36 cellular contexts compared by ENCODE assay signal in the genomic region with DNA sequence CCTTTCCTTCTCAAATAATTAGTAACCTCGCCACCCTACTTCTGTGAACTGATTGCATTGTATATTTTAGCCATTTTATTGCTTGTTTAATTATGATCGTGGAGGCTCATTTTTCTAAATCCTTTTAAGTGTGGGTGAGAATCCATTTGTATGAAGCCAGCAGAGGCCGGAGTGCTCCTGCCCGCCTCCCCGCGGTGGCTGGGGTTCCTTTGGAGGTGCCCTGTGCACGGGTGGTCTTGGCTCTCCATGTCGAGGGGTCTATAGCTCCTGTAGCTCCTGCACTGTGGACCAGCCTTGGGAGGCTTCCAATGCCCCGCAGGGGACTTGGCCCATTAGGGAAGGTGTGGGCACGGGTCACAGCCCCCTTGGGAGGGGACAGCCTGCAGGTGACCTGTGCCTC. TPM values are rescaled to one million over a fixed set of nuclear protein-coding genes. Genes with fewer than 3 reads are reported as not detected.
"Had no signal": no experiment of that assay in that cellular context is flagged by ENCODE, and none has a peak within 500 bp of the region (broad histone marks: within the 10 kb centered on the region; RNA-seq: fewer than 3 reads in every experiment).

No MANE protein-coding gene starts in this region.

- H3K27me3 Mint-ChIP-seq: activated CD4-positive, alpha-beta memory T cell treated with anti-CD3 and anti-CD28 coated beads for 36 hours; activated CD4-positive, alpha-beta T cell treated with anti-CD3 and anti-CD28 coated beads for 36 hours; activated CD4-positive, alpha-beta T cell treated with anti-CD3 and anti-CD28 coated beads, Interleukin-2, amount 10 ng/mL, durations not matched to agents 24 days and 14 days; activated CD8-positive, alpha-beta memory T cell treated with anti-CD3 and anti-CD28 coated beads, Interleukin-2, amount 10 ng/mL, durations not matched to agents 7 days and 5 days; activated naive CD8-positive, alpha-beta T cell; activated T-cell treated with anti-CD3 and anti-CD28 coated beads, Interleukin-2, amount 50 U/mL, for 24 hours; activated T-helper 17 cell treated with anti-CD3 and anti-CD28 coated beads, Interleukin-2, amount 50 U/mL, for 72 hours; effector memory CD8-positive, alpha-beta T cell; T-helper 17 cell had no signal

- H3K27ac ChIP-seq: esophagus muscularis mucosa, foreskin keratinocyte, gastrocnemius medialis, heart left ventricle had no signal

- H3K9me3 Mint-ChIP-seq: activated CD4-positive, alpha-beta memory T cell treated with anti-CD3 and anti-CD28 coated beads for 36 hours; activated CD4-positive, alpha-beta T cell treated with anti-CD3 and anti-CD28 coated beads, Interleukin-2, amount 10 ng/mL, durations not matched to agents 24 days and 14 days; activated T-cell treated with anti-CD3 and anti-CD28 coated beads, Interleukin-2, amount 50 U/mL, for 24 hours; activated T-helper 17 cell treated with anti-CD3 and anti-CD28 coated beads, Interleukin-2, amount 50 U/mL, for 72 hours; effector memory CD8-positive, alpha-beta T cell; T-helper 2 cell treated with Interferon-gamma antibody and Interleukin-4, amounts not matched to agents 5 μg/mL and 100 μg/mL, for 36 hours had no signal

- H3K27me3 ChIP-seq: esophagus muscularis mucosa, foreskin keratinocyte, gastrocnemius medialis, heart left ventricle had no signal

- H3K27ac Mint-ChIP-seq: activated CD4-positive, alpha-beta memory T cell treated with anti-CD3 and anti-CD28 coated beads for 36 hours; activated CD4-positive, alpha-beta T cell treated with anti-CD3 and anti-CD28 coated beads for 36 hours; activated CD4-positive, alpha-beta T cell treated with anti-CD3 and anti-CD28 coated beads, Interleukin-2, amount 10 ng/mL, durations not matched to agents 24 days and 14 days; activated CD8-positive, alpha-beta memory T cell treated with anti-CD3 and anti-CD28 coated beads, Interleukin-2, amount 10 ng/mL, durations not matched to agents 7 days and 5 days; activated CD8-positive, alpha-beta T cell treated with anti-CD3 and anti-CD28 coated beads, Interleukin-2, amount 10 ng/mL, durations not matched to agents 7 days and 5 days; activated naive CD8-positive, alpha-beta T cell; activated T-cell treated with anti-CD3 and anti-CD28 coated beads, Interleukin-2, amount 50 U/mL, for 24 hours; activated T-helper 17 cell treated with anti-CD3 and anti-CD28 coated beads, Interleukin-2, amount 50 U/mL, for 72 hours; effector memory CD8-positive, alpha-beta T cell; T-helper 17 cell; T-helper 2 cell treated with Interferon-gamma antibody and Interleukin-4, amounts not matched to agents 5 μg/mL and 100 μg/mL, for 36 hours had no signal

- H3K9me3 ChIP-seq: esophagus muscularis mucosa, gastrocnemius medialis, heart left ventricle had no signal

- DNase-seq: activated CD4-positive, alpha-beta memory T cell treated with anti-CD3 and anti-CD28 coated beads for 36 hours; activated CD4-positive, alpha-beta T cell treated with anti-CD3 and anti-CD28 coated beads for 36 hours; activated CD4-positive, alpha-beta T cell treated with anti-CD3 and anti-CD28 coated beads, Interleukin-2, amount 10 ng/mL, durations not matched to agents 24 days and 14 days; activated CD4-positive, CD25-positive, alpha-beta regulatory T cell; activated CD4-positive, CD25-positive, alpha-beta regulatory T cell treated with anti-CD3 and anti-CD28 coated beads, Interleukin-2, amount 50 U/mL, for 72 hours; activated CD8-positive, alpha-beta memory T cell treated with anti-CD3 and anti-CD28 coated beads, Interleukin-2, amount 10 ng/mL, durations not matched to agents 7 days and 5 days; activated CD8-positive, alpha-beta memory T cell treated with anti-CD3 and anti-CD28 coated beads, Interleukin-2, amount 50 U/mL, for 4 hours; activated CD8-positive, alpha-beta T cell treated with anti-CD3 and anti-CD28 coated beads, Interleukin-2, amount 10 ng/mL, durations not matched to agents 7 days and 5 days; activated effector memory CD4-positive, alpha-beta T cell treated with Interleukin-2 at 50 U/mL for 16 hours; activated gamma-delta T cell treated with Interleukin-2 at 50 U/mL for 16 hours; activated naive CD4-positive, alpha-beta T cell treated with anti-CD3 and anti-CD28 coated beads, Interleukin-2, amount 50 U/mL, for 16 hours; activated naive CD4-positive, alpha-beta T cell treated with Interleukin-2 at 50 U/mL for 16 hours; activated T-cell treated with anti-CD3 and anti-CD28 coated beads, Interleukin-2, amount 50 U/mL, for 24 hours; amniotic stem cell; anterior cingulate cortex; caudate nucleus; cortex of kidney; dermis blood vessel endothelial cell; effector CD4-positive, alpha-beta T cell; effector memory CD8-positive, alpha-beta T cell; erythroblast; foreskin keratinocyte; gastrocnemius medialis; glutamatergic neuron; heart left ventricle; T-helper 17 cell; T1000 had no signal

- FAIRE-seq: astrocyte, colon had no signal

- H3K4me3 ChIP-seq: esophagus muscularis mucosa, gastrocnemius medialis, heart left ventricle had no signal

- H3K4me1 ChIP-seq: foreskin keratinocyte, gastrocnemius medialis, heart left ventricle had no signal

- H3K4me3 Mint-ChIP-seq: activated CD4-positive, alpha-beta memory T cell treated with anti-CD3 and anti-CD28 coated beads for 36 hours; activated CD4-positive, alpha-beta T cell treated with anti-CD3 and anti-CD28 coated beads for 36 hours; activated CD4-positive, alpha-beta T cell treated with anti-CD3 and anti-CD28 coated beads, Interleukin-2, amount 10 ng/mL, durations not matched to agents 24 days and 14 days; activated CD8-positive, alpha-beta memory T cell treated with anti-CD3 and anti-CD28 coated beads, Interleukin-2, amount 10 ng/mL, durations not matched to agents 7 days and 5 days; activated CD8-positive, alpha-beta T cell treated with anti-CD3 and anti-CD28 coated beads, Interleukin-2, amount 10 ng/mL, durations not matched to agents 7 days and 5 days; activated naive CD8-positive, alpha-beta T cell; activated T-cell treated with anti-CD3 and anti-CD28 coated beads, Interleukin-2, amount 50 U/mL, for 24 hours; activated T-helper 17 cell treated with anti-CD3 and anti-CD28 coated beads, Interleukin-2, amount 50 U/mL, for 72 hours; effector memory CD8-positive, alpha-beta T cell; T-helper 17 cell; T-helper 2 cell treated with Interferon-gamma antibody and Interleukin-4, amounts not matched to agents 5 μg/mL and 100 μg/mL, for 36 hours had no signal

- H3K4me1 Mint-ChIP-seq: activated CD4-positive, alpha-beta T cell treated with anti-CD3 and anti-CD28 coated beads for 36 hours; activated CD4-positive, alpha-beta T cell treated with anti-CD3 and anti-CD28 coated beads, Interleukin-2, amount 10 ng/mL, durations not matched to agents 24 days and 14 days; activated CD8-positive, alpha-beta memory T cell treated with anti-CD3 and anti-CD28 coated beads, Interleukin-2, amount 10 ng/mL, durations not matched to agents 7 days and 5 days; activated T-helper 17 cell treated with anti-CD3 and anti-CD28 coated beads, Interleukin-2, amount 50 U/mL, for 72 hours; T-helper 17 cell had no signal

- ATAC-seq: activated CD4-positive, alpha-beta T cell treated with anti-CD3 and anti-CD28 coated beads for 36 hours; activated CD8-positive, alpha-beta memory T cell treated with anti-CD3 and anti-CD28 coated beads, Interleukin-2, amount 10 ng/mL, durations not matched to agents 7 days and 5 days; activated CD8-positive, alpha-beta T cell treated with anti-CD3 and anti-CD28 coated beads, Interleukin-2, amount 10 ng/mL, durations not matched to agents 7 days and 5 days; activated T-helper 17 cell treated with anti-CD3 and anti-CD28 coated beads, Interleukin-2, amount 50 U/mL, for 72 hours; effector memory CD8-positive, alpha-beta T cell; foreskin keratinocyte; gastrocnemius medialis; heart left ventricle; T-helper 17 cell had no signal

- H3K36me3 Mint-ChIP-seq: activated CD4-positive, alpha-beta memory T cell treated with anti-CD3 and anti-CD28 coated beads for 36 hours; activated CD8-positive, alpha-beta memory T cell treated with anti-CD3 and anti-CD28 coated beads, Interleukin-2, amount 10 ng/mL, durations not matched to agents 7 days and 5 days had no signal

RNA-seq across cellular contexts. Expression of gene NKX1-1, which starts 44.2 kb away (rescaled TPM):
- total RNA-seq: activated CD4-positive, alpha-beta memory T cell treated with anti-CD3 and anti-CD28 coated beads for 36 hours; activated CD4-positive, alpha-beta T cell treated with anti-CD3 and anti-CD28 coated beads for 36 hours; activated CD4-positive, alpha-beta T cell treated with anti-CD3 and anti-CD28 coated beads, Interleukin-2, amount 10 ng/mL, durations not matched to agents 24 days and 14 days; activated CD8-positive, alpha-beta memory T cell treated with anti-CD3 and anti-CD28 coated beads for 36 hours; activated CD8-positive, alpha-beta memory T cell treated with anti-CD3 and anti-CD28 coated beads, Interleukin-2, amount 10 ng/mL, durations not matched to agents 7 days and 5 days; activated CD8-positive, alpha-beta T cell treated with anti-CD3 and anti-CD28 coated beads, Interleukin-2, amount 10 ng/mL, durations not matched to agents 7 days and 5 days; activated T-helper 17 cell treated with anti-CD3 and anti-CD28 coated beads, Interleukin-2, amount 50 U/mL, for 72 hours; astrocyte; chondrocyte; dermis blood vessel endothelial cell; esophagus muscularis mucosa; foreskin keratinocyte; gastrocnemius medialis; heart left ventricle; T-helper 17 cell had no signal
- polyA plus RNA-seq: adipose tissue, foreskin keratinocyte, heart left ventricle had no signal
